ENCODE assay signal across 13 cellular contexts in the genomic region with DNA sequence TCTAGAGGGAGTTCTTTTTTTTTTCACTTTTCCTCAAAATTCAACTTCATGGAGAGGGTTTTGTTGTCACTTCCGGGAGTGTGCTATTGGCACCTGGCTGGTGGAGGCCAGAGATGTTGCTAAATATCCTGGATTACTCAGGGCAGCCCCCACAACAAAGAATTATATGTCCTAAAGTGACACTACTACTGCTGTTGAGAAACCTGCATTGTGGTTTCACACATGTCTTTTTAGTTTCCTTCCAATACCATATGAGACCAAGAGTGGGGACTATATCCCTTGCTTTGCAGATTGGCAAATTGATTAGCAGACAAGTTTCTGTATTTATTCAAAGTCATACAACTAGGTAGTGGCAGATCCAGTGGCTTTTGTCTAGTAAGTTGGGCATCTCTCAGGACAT.
A peak's percentile ranks its signal among the peaks of the same experiment; 100 is the strongest.
DNase-seq lines count a peak whose midpoint lies in the region; ATAC-seq and TF ChIP-seq lines count a peak whose summit lies in the region.
"Had no signal": no experiment of that assay in that cellular context is flagged by ENCODE, and none has a peak within 500 bp of the region (broad histone marks: within the 10 kb centered on the region; RNA-seq: fewer than 3 reads in every experiment).

No MANE protein-coding gene starts in this region.

- no peak overlapping the region for H3K4me3 ChIP-seq in A673 (ENCODE audit: low read depth, low read length, poor library complexity, severe bottlenecking)
- H3K4me3 ChIP-seq: suprapubic skin had no signal

- peak; percentile 76 for ATAC-seq in GM18858 (IDR thresholded peaks at IDR 0.05; ENCODE audit: unreplicated experiment)
- peak; percentile 89 for ATAC-seq in GM21381 (IDR thresholded peaks at IDR 0.05; ENCODE audit: unreplicated experiment)
- peak; percentile 75 for ATAC-seq in HG02938 (IDR thresholded peaks at IDR 0.05; ENCODE audit: unreplicated experiment)
- peak; percentile 47 for ATAC-seq in HG03565 (IDR thresholded peaks at IDR 0.05; ENCODE audit: unreplicated experiment)

- TF ChIP-seq CTCF in A673 (conservative IDR thresholded peaks at IDR 0.05; ENCODE audit: low read depth, low read length) (no peak), GM10266 (IDR thresholded peaks at IDR 0.05; ENCODE audit: control insufficient read depth, insufficient read depth, low read depth, missing control alignments) (no peak)

- no TSS peak for BruUV-seq in A673 (replicated peaks; lab: Mats Ljungman, UMichigan)

- CTCF ChIA-PET in A673 (lab: Charles Lee) = no interaction called here

- POLR2A ChIA-PET in A673 (lab: Charles Lee; ENCODE audit: low non-redundant PET) = no interaction called here

- H3K27ac ChIP-seq in A673 (ENCODE audit: low read depth, low read length, poor library complexity, severe bottlenecking) = no peak overlapping the region
- H3K27ac ChIP-seq: suprapubic skin had no signal

- H3K36me3 ChIP-seq in A673 (ENCODE audit: insufficient read depth, low read length, poor library complexity, severe bottlenecking) = no peaks in the 10 kb centered on the region
- H3K36me3 ChIP-seq: suprapubic skin had no signal

- H3K4me1 ChIP-seq in A673 (ENCODE audit: insufficient read depth, low read length, poor library complexity, severe bottlenecking) = no peaks in the 10 kb centered on the region
- H3K4me1 ChIP-seq: suprapubic skin had no signal

- no peaks in the 10 kb centered on the region for H3K9me3 ChIP-seq in A673 (ENCODE audit: low read depth, low read length, poor library complexity, severe bottlenecking)
- H3K9me3 ChIP-seq: suprapubic skin had no signal

- DNase-seq in activated naive CD4-positive, alpha-beta T cell treated with anti-CD3 and anti-CD28 coated beads, Interleukin-2, amount 50 U/mL, for 16 hours = no peak
- DNase-seq in A673 (ENCODE audit: low spot score) (no peak), GM10266 (ENCODE audit: extremely low spot score) (no peak)
- no peak for DNase-seq in stimulated activated CD4-positive, alpha-beta T cell treated with anti-CD3 and anti-CD28 coated beads, Interleukin-4, amount 100 ng/mL, for 1 hour
- DNase-seq: activated CD4-positive, alpha-beta T cell treated with anti-CD3 and anti-CD28 coated beads for 48 hours; DMS79 treated with DMSO at 0.1 percent for 48 hours; effector CD4-positive, alpha-beta T cell; small intestine had no signal

- intact Hi-C loops in A673 (cut with micrococcal nuclease; ENCODE audit: unreplicated experiment) = no loop called here

- peaks cover 19% of the 10 kb centered on the region for H3K27me3 ChIP-seq in A673 (replicated peaks; ENCODE audit: insufficient read depth, low read depth, low read length, poor library complexity)
- H3K27me3 ChIP-seq: suprapubic skin had no signal
